Comparison of ENCODE assay signal across 1 cellular context in genomic region chr17:77087650-77088454, GRCh38.
TF ChIP-seq lines count a peak whose summit lies in the region.

No MANE protein-coding gene starts in this region.

TF ChIP-seq in K562, 482 proteins besides CTCF, POLR2A, EP300 and RAD21 (continued from another document):
- peak; percentile 56; the same call in 1 of the 2 replicates for TF ChIP-seq ZNF134 (CRISPR knock-in tag; conservative IDR thresholded peaks at IDR 0.05)
- TF ChIP-seq DEAF1 (CRISPR knock-in tag; IDR thresholded peaks at IDR 0.05): no peak
- no peak for TF ChIP-seq ZNF316 (IDR thresholded peaks at IDR 0.05)
- TF ChIP-seq MEF2D (tag; conservative IDR thresholded peaks at IDR 0.05; ENCODE audit: low read depth): peak; percentile 92
- peak; percentile 92 for TF ChIP-seq PTRF (tag; IDR thresholded peaks at IDR 0.05)
- no peak for TF ChIP-seq KHSRP (IDR thresholded peaks at IDR 0.05)
- no peak for TF ChIP-seq POU5F1 (IDR thresholded peaks at IDR 0.05; ENCODE audit: borderline replicate concordance, low read depth, low read length, partially characterized antibody)
- no peak for TF ChIP-seq FOXK2 (conservative IDR thresholded peaks at IDR 0.05 in 1 of 2, IDR thresholded peaks at IDR 0.05 in 1 of 2; ENCODE audit: low read depth in 2 of 2)
- TF ChIP-seq NEUROD1 (IDR thresholded peaks at IDR 0.05; ENCODE audit: borderline replicate concordance, low read depth, low read length, partially characterized antibody): no peak
- TF ChIP-seq HDAC8 (tag; IDR thresholded peaks at IDR 0.05): peak; percentile 94
- TF ChIP-seq ZBTB12 (CRISPR knock-in tag; IDR thresholded peaks at IDR 0.05): peak; percentile 46; the same call in 1 of the 2 replicates
- TF ChIP-seq, protein P1, sequence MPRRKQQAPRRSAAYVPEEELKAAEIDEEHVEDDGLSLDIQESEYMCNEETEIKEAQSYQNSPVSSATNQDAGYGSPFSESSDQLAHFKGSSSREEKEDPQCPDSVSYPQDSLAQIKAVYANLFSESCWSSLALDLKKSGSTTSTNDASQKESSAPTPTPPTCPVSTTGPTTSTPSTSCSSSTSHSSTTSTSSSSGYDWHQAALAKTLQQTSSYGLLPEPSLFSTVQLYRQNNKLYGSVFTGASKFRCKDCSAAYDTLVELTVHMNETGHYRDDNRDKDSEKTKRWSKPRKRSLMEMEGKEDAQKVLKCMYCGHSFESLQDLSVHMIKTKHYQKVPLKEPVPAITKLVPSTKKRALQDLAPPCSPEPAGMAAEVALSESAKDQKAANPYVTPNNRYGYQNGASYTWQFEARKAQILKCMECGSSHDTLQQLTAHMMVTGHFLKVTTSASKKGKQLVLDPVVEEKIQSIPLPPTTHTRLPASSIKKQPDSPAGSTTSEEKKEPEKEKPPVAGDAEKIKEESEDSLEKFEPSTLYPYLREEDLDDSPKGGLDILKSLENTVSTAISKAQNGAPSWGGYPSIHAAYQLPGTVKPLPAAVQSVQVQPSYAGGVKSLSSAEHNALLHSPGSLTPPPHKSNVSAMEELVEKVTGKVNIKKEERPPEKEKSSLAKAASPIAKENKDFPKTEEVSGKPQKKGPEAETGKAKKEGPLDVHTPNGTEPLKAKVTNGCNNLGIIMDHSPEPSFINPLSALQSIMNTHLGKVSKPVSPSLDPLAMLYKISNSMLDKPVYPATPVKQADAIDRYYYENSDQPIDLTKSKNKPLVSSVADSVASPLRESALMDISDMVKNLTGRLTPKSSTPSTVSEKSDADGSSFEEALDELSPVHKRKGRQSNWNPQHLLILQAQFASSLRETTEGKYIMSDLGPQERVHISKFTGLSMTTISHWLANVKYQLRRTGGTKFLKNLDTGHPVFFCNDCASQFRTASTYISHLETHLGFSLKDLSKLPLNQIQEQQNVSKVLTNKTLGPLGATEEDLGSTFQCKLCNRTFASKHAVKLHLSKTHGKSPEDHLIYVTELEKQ (CRISPR knock-in tag; IDR thresholded peaks at IDR 0.05): peak; percentile 84
- peak; percentile 95 for TF ChIP-seq ZNF395 (CRISPR knock-in tag; IDR thresholded peaks at IDR 0.05)
- TF ChIP-seq, protein P2, sequence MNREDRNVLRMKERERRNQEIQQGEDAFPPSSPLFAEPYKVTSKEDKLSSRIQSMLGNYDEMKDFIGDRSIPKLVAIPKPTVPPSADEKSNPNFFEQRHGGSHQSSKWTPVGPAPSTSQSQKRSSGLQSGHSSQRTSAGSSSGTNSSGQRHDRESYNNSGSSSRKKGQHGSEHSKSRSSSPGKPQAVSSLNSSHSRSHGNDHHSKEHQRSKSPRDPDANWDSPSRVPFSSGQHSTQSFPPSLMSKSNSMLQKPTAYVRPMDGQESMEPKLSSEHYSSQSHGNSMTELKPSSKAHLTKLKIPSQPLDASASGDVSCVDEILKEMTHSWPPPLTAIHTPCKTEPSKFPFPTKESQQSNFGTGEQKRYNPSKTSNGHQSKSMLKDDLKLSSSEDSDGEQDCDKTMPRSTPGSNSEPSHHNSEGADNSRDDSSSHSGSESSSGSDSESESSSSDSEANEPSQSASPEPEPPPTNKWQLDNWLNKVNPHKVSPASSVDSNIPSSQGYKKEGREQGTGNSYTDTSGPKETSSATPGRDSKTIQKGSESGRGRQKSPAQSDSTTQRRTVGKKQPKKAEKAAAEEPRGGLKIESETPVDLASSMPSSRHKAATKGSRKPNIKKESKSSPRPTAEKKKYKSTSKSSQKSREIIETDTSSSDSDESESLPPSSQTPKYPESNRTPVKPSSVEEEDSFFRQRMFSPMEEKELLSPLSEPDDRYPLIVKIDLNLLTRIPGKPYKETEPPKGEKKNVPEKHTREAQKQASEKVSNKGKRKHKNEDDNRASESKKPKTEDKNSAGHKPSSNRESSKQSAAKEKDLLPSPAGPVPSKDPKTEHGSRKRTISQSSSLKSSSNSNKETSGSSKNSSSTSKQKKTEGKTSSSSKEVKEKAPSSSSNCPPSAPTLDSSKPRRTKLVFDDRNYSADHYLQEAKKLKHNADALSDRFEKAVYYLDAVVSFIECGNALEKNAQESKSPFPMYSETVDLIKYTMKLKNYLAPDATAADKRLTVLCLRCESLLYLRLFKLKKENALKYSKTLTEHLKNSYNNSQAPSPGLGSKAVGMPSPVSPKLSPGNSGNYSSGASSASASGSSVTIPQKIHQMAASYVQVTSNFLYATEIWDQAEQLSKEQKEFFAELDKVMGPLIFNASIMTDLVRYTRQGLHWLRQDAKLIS (CRISPR knock-in tag; IDR thresholded peaks at IDR 0.05): no peak
- peak; percentile 80 for TF ChIP-seq HINFP (tag; conservative IDR thresholded peaks at IDR 0.05; ENCODE audit: low read depth)
- peak; percentile 67 for TF ChIP-seq TAF7 (tag; IDR thresholded peaks at IDR 0.05)
- no peak for TF ChIP-seq FOXM1 (IDR thresholded peaks at IDR 0.05; ENCODE audit: low read depth)
- TF ChIP-seq FOXM1 (CRISPR knock-in tag; IDR thresholded peaks at IDR 0.05; ENCODE audit: low read depth): no peak
- TF ChIP-seq STAG1 (CRISPR knock-in tag; IDR thresholded peaks at IDR 0.05; ENCODE audit: borderline replicate concordance): no peak
- TF ChIP-seq L3MBTL2 (IDR thresholded peaks at IDR 0.05): no peak
- 0 out of 2 replicates have a peak, but pooled peaks have one; percentile 39 for TF ChIP-seq ZNF707 (CRISPR knock-in tag; conservative IDR thresholded peaks at IDR 0.05)
- TF ChIP-seq EGR1 (conservative IDR thresholded peaks at IDR 0.05): no peak
- TF ChIP-seq ZNF354B (CRISPR knock-in tag; IDR thresholded peaks at IDR 0.05): peak; percentile 52; the same call in 1 of the 2 replicates
